In the genomic region with DNA sequence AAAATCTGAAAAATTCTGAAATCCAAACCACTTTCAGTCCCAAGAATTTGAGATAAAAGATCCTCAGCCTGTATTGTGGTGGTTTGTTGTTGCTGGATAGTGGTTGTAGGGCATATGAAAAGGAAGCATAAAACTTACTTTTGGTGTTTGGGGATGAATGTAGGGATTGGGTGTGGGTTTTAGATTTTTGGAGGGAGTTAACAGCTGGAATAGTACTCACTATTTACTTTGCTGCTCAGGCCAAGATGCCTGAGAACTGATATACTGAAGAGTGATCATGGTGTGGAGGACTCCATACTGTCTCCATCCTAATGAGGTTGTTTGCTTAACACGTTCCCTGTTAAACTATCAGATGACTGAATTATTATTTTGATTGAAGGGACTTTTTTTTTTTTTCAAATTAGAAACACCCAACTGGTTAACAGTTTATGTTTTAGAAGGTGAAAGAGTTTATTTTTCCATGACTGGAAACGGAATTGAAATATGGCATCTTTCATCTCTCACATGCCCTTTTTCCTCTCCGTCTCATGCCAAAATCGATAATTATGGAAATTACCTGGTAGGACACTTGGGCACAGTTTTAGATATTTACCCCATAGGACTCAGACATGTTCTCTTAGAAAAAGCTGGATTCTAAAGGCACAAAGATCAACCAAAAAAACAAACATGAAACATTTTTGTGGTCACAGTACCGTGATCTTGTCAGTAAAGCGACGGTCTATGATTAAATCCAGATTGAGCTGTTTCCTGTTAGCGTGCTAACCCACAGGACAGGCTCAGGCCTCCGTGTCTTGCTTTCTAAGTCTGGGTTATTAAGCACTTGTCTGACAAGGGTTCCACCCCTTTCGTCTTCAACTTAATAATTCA, we compare ENCODE assay signal across 7 cellular contexts. TPM values are rescaled to one million over a fixed set of nuclear protein-coding genes. Genes with fewer than 3 reads are reported as not detected.
DNase-seq lines count a peak whose midpoint lies in the region; ATAC-seq and TF ChIP-seq lines count a peak whose summit lies in the region.

No MANE protein-coding gene starts in this region.

- H3K36me3 Mint-ChIP-seq in activated naive CD8-positive, alpha-beta T cell, result peaks cover 3% of the 10 kb centered on the region
- peaks cover 2 to 9% of the 10 kb centered on the region in 2 donors for H3K36me3 Mint-ChIP-seq in stimulated activated naive B cell treated with anti-CD40 and anti-IgM and Interleukin-4, amounts not matched to agents 10 μg/mL and 1 μg/mL and 100 μg/mL, for 72 hours

- peak overlapping the region; percentile 51 for H3K4me2 ChIP-seq in hepatocyte

- H3K27ac ChIP-seq in hepatocyte, result peak overlapping the region; percentile 73

- H3K4me1 Mint-ChIP-seq in activated naive CD8-positive, alpha-beta T cell (ENCODE audit: low read depth), result peaks cover 15% of the 10 kb centered on the region
- peaks cover 17 to 38% of the 10 kb centered on the region in 2 donors for H3K4me1 Mint-ChIP-seq in stimulated activated naive B cell treated with anti-CD40 and anti-IgM and Interleukin-4, amounts not matched to agents 10 μg/mL and 1 μg/mL and 100 μg/mL, for 72 hours

- no peaks in the 10 kb centered on the region for H3K27me3 ChIP-seq in hepatocyte

- H3K79me2 ChIP-seq in hepatocyte, result peaks cover 12% of the 10 kb centered on the region

- in situ Hi-C loops in GM13977 (cut with MboI; ENCODE audit: low pct_unique_long_range_greater_than_20kb, low sequenced_read_pairs, unreplicated experiment), result no loop called here

- H2AFZ ChIP-seq in hepatocyte, result no peak overlapping the region

- H3K4me1 ChIP-seq in hepatocyte (ENCODE audit: insufficient read depth), result peaks cover 22% of the 10 kb centered on the region

- H3K4me3 Mint-ChIP-seq in activated naive CD8-positive, alpha-beta T cell, result peak overlapping the region; percentile 42
- peak overlapping the region; percentile 71 to 74 for H3K4me3 Mint-ChIP-seq in stimulated activated naive B cell treated with anti-CD40 and anti-IgM and Interleukin-4, amounts not matched to agents 10 μg/mL and 1 μg/mL and 100 μg/mL, for 72 hours

- no peak overlapping the region for H3K4me3 ChIP-seq in hepatocyte

- ATAC-seq in GM21737 (IDR thresholded peaks at IDR 0.05; ENCODE audit: unreplicated experiment), result peak; percentile 90
- peak; percentile 94 to 96 for ATAC-seq in stimulated activated naive B cell treated with anti-CD40 and anti-IgM and Interleukin-4, amounts not matched to agents 10 μg/mL and 1 μg/mL and 100 μg/mL, for 72 hours (replicated peaks)

- no peaks in the 10 kb centered on the region for H3K9me3 Mint-ChIP-seq in activated naive CD8-positive, alpha-beta T cell (ENCODE audit: low read depth)
- peaks cover 0 to 5% of the 10 kb centered on the region in 2 donors for H3K9me3 Mint-ChIP-seq in stimulated activated naive B cell treated with anti-CD40 and anti-IgM and Interleukin-4, amounts not matched to agents 10 μg/mL and 1 μg/mL and 100 μg/mL, for 72 hours

- no peaks in the 10 kb centered on the region for H3K27me3 Mint-ChIP-seq in activated naive CD8-positive, alpha-beta T cell
- H3K27me3 Mint-ChIP-seq in stimulated activated naive B cell treated with anti-CD40 and anti-IgM and Interleukin-4, amounts not matched to agents 10 μg/mL and 1 μg/mL and 100 μg/mL, for 72 hours, result no peaks in the 10 kb centered on the region

- no peaks in the 10 kb centered on the region for H4K20me1 ChIP-seq in hepatocyte (ENCODE audit: insufficient read depth, poor library complexity, severe bottlenecking)

- no peaks in the 10 kb centered on the region for H3K9me3 ChIP-seq in hepatocyte (ENCODE audit: low read depth)

- 44% methylated on average over 10 of the region's 10 CpGs for WGBS in hepatocyte (ENCODE audit: low lambda C conversion rate, missing lambda C conversion rate)

- H3K36me3 ChIP-seq in hepatocyte (replicated peaks; ENCODE audit: insufficient read depth, low read depth), result no peaks in the 10 kb centered on the region

- TF ChIP-seq CTCF in GM13977 (IDR thresholded peaks at IDR 0.05; ENCODE audit: extremely low read depth, insufficient read depth, missing control alignments) (no peak), hepatocyte (IDR thresholded peaks at IDR 0.05; ENCODE audit: poor library complexity) (no peak)

- H3K27ac Mint-ChIP-seq in activated naive CD8-positive, alpha-beta T cell, result peak overlapping the region; percentile 67
- H3K27ac Mint-ChIP-seq in stimulated activated naive B cell treated with anti-CD40 and anti-IgM and Interleukin-4, amounts not matched to agents 10 μg/mL and 1 μg/mL and 100 μg/mL, for 72 hours, result peak overlapping the region; percentile 97

- H3K9me2 ChIP-seq in hepatocyte (replicated peaks; ENCODE audit: insufficient read depth), result no peaks in the 10 kb centered on the region

- DNase-seq in GM13977 (ENCODE audit: low spot score), result peak; percentile 45
- DNase-seq in M059J (ENCODE audit: low read depth), result peak; percentile 96
- peak; percentile 74 for DNase-seq in hepatocyte (ENCODE audit: low spot score)
- peak; percentile 41 for DNase-seq in stimulated activated naive B cell treated with anti-CD40 and anti-IgM and Interleukin-4, amounts not matched to agents 10 μg/mL and 1 μg/mL and 100 μg/mL, for 72 hours
- no peak for DNase-seq in NCI-H1436 (lab: John Stamatoyannopoulos, UW)

RNA-seq across cellular contexts. Expression of gene RGL1, which starts 37.3 kb away (rescaled TPM):
- 9.8 and 18.3 TPM in 2 replicates for total RNA-seq in M059J (2014; rRNA removed; shearing (Covaris generic))
- total RNA-seq in hepatocyte, result 30.7 and 32.2 TPM in 2 replicates
- 17.9 TPM in 2 replicates for polyA plus RNA-seq in hepatocyte
